ENCODE assay signal across 7 cellular contexts in genomic region chrX:18984381-18985185, GRCh38. TPM values are rescaled to one million over a fixed set of nuclear protein-coding genes. Genes with fewer than 3 reads are reported as not detected.
A peak's percentile ranks its signal among the peaks of the same experiment; 100 is the strongest.
DNase-seq lines count a peak whose midpoint lies in the region; ATAC-seq, FAIRE-seq and TF ChIP-seq lines count a peak whose summit lies in the region.

No MANE protein-coding gene starts in this region.

- H3K4me3 ChIP-seq in ascending aorta (peak overlapping the region; percentile 68 to 73), retinal pigment epithelial cell (ENCODE audit: low read length) (peak overlapping the region; percentile 63)

- H3K4me1 ChIP-seq in ascending aorta: no peaks in the 10 kb centered on the region

- no peaks in the 10 kb centered on the region for H3K36me3 ChIP-seq in ascending aorta

- H3K27me3 ChIP-seq in ascending aorta: no peaks in the 10 kb centered on the region

- H3K9me3 ChIP-seq in ascending aorta: no peaks in the 10 kb centered on the region

- H3K9me3 Mint-ChIP-seq in T-helper 2 cell treated with Interferon-gamma antibody and Interleukin-4, amounts not matched to agents 5 μg/mL and 100 μg/mL, for 36 hours: no peaks in the 10 kb centered on the region

- TF ChIP-seq CTCF in ascending aorta (IDR thresholded peaks at IDR 0.05) (peak; percentile 34 to 57 (median 56)), retinal pigment epithelial cell (conservative IDR thresholded peaks at IDR 0.05; ENCODE audit: low read depth, low read length) (peak; percentile 46)

- intact Hi-C loops in ascending aorta (cut with DNase I): loop anchor here (1.0 to 10.0 kb wide), 3 partner anchors 358 to 590 kb away; partner anchors contain the start of genes CDKL5 and PDHA1

- no peaks in the 10 kb centered on the region for H3K36me3 Mint-ChIP-seq in T-helper 2 cell treated with Interferon-gamma antibody and Interleukin-4, amounts not matched to agents 5 μg/mL and 100 μg/mL, for 36 hours (ENCODE audit: low read depth)

- FAIRE-seq in GM18507 (lab: Jason Lieb, UNC): peak; percentile 94

- H3K27ac Mint-ChIP-seq in T-helper 2 cell treated with Interferon-gamma antibody and Interleukin-4, amounts not matched to agents 5 μg/mL and 100 μg/mL, for 36 hours: peak overlapping the region; percentile 85

- H3K27ac ChIP-seq in ascending aorta: peak overlapping the region; percentile 74 to 85

- DNase-seq in GM18507 (ENCODE audit: extremely low spot score, insufficient read length, low read depth): peak; percentile 62
- DNase-seq in NCI-H187 treated with DMSO at 0.1 percent for 48 hours (lab: John Stamatoyannopoulos, UW): peak; percentile 34
- DNase-seq in T-helper 2 cell treated with Interferon-gamma antibody and Interleukin-4, amounts not matched to agents 5 μg/mL and 100 μg/mL, for 36 hours (ENCODE audit: low spot score): peak; percentile 79
- peak; percentile 13 to 85 for DNase-seq in ascending aorta (ENCODE audit: low spot score in 2 of 2)
- DNase-seq in hepatic stellate cell (ENCODE audit: low spot score): peak; percentile 69
- peak; percentile 27 for DNase-seq in retinal pigment epithelial cell (ENCODE audit: low read depth)

- no peaks in the 10 kb centered on the region for H3K27me3 Mint-ChIP-seq in T-helper 2 cell treated with Interferon-gamma antibody and Interleukin-4, amounts not matched to agents 5 μg/mL and 100 μg/mL, for 36 hours (ENCODE audit: low read depth)

- H3K4me1 Mint-ChIP-seq in T-helper 2 cell treated with Interferon-gamma antibody and Interleukin-4, amounts not matched to agents 5 μg/mL and 100 μg/mL, for 36 hours (ENCODE audit: low read depth): peaks cover 9% of the 10 kb centered on the region

- peak; percentile 89 for ATAC-seq in HG02970 (IDR thresholded peaks at IDR 0.05; ENCODE audit: low FRiP score, unreplicated experiment)

- H3K4me3 Mint-ChIP-seq in T-helper 2 cell treated with Interferon-gamma antibody and Interleukin-4, amounts not matched to agents 5 μg/mL and 100 μg/mL, for 36 hours: peak overlapping the region; percentile 88

RNA-seq across cellular contexts. Expression of gene PHKA2, which starts 0.7 kb away (rescaled TPM):
- total RNA-seq in ascending aorta: 16.0 TPM

Comparison
In these comparisons a context has a peak if more than half of its experiments do, and no peak if none do; other contexts are left out.
1. Peak in every context shown above with its lines: DNase-seq, ATAC-seq, H3K4me3 ChIP-seq and H3K27ac ChIP-seq.
2. DNase-seq: peak in every context shown above with its lines; median percentile 79 in T-helper 2 cell treated with Interferon-gamma antibody and Interleukin-4, amounts not matched to agents 5 μg/mL and 100 μg/mL, for 36 hours; 69 in hepatic stellate cell; 62 in GM18507; 49 in ascending aorta; 34 in NCI-H187 treated with DMSO at 0.1 percent for 48 hours; 27 in retinal pigment epithelial cell.